ENCODE assay signal across 10 cellular contexts in the genomic region with DNA sequence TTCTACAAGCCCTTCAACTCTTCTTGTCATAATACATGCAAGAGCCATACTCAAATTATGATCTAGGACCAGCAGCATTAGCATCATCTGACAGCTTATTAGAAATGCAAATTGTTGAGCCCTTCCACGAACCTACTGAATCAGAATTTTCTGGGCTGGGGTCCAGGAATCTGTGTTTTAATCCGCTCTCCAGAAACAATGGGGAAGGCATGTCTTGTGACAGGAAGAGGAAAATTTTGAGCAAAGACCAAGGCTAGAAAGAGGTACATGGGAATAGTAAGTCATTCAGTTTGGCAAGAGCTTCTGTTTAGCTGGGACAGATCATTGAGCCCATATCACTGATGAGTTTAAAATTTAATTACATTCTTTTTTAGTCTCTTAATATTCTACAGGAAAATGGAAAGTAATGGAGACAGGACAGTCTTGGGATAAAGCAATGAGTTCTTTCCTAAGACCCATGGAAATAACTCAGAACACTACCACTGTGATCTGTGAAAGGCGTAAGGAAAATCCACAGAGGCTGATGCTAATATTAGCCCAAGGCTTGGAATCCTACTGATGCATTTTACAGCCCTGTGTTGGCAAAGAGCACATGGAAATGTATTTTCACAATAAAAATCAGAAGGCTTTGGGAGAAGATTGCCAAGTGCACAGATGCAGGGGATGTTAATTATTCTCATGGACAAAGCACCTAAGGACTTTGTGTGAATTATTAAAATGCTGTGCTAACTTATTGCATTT.
"Had no signal": no experiment of that assay in that cellular context is flagged by ENCODE, and none has a peak within 500 bp of the region (broad histone marks: within the 10 kb centered on the region; RNA-seq: fewer than 3 reads in every experiment).

No MANE protein-coding gene starts in this region.

- H3K36me3 ChIP-seq: transverse colon had no signal

- H3K27me3 ChIP-seq: transverse colon had no signal

- DNase-seq: hippocampal formation, left ventricle myocardium superior, posterior cingulate gyrus, right cardiac atrium, SW 1271, transverse colon had no signal

- H3K9me3 ChIP-seq: transverse colon had no signal

- H3K27ac ChIP-seq: transverse colon had no signal

- H3K4me3 ChIP-seq: smooth muscle cell, transverse colon had no signal

- ATAC-seq: activated CD4-positive, CD25-positive, alpha-beta regulatory T cell treated with anti-CD3 and anti-CD28 coated beads, Interleukin-2, amount 50 U/mL, for 24 hours; activated naive CD4-positive, alpha-beta T cell treated with anti-CD3 and anti-CD28 coated beads, Interleukin-2, amount 50 U/mL, for 72 hours; left ventricle myocardium superior; stimulated activated effector memory CD8-positive, alpha-beta T cell treated with anti-CD3 and anti-CD28 coated beads, Interleukin-12 subunit alpha, Interleukin-12 subunit beta, amount 100 ng/mL, for 72 hours had no signal

- H3K4me2 ChIP-seq: smooth muscle cell had no signal
